1 cellular context compared by ENCODE assay signal in genomic region chr2:12168354-12169059, GRCh38.
TF ChIP-seq lines count a peak whose summit lies in the region.

No MANE protein-coding gene starts in this region.

TF ChIP-seq in K562, 482 proteins besides CTCF, POLR2A, EP300 and RAD21 (continued from another document):
- TF ChIP-seq, protein P1, sequence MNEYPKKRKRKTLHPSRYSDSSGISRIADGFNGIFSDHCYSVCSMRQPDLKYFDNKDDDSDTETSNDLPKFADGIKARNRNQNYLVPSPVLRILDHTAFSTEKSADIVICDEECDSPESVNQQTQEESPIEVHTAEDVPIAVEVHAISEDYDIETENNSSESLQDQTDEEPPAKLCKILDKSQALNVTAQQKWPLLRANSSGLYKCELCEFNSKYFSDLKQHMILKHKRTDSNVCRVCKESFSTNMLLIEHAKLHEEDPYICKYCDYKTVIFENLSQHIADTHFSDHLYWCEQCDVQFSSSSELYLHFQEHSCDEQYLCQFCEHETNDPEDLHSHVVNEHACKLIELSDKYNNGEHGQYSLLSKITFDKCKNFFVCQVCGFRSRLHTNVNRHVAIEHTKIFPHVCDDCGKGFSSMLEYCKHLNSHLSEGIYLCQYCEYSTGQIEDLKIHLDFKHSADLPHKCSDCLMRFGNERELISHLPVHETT (CRISPR knock-in tag; conservative IDR thresholded peaks at IDR 0.05 in 1 of 2, IDR thresholded peaks at IDR 0.05 in 1 of 2) = peak in 1 of 2 experiments; percentile 71; a peak in 2 of 4 replicates
- TF ChIP-seq IRF9 (tag; IDR thresholded peaks at IDR 0.05) (no peak), ZNF589 (CRISPR knock-in tag; IDR thresholded peaks at IDR 0.05; ENCODE audit: low read depth) (peak; percentile 68; the same call in 1 of the 2 replicates)
- TF ChIP-seq, protein P2, sequence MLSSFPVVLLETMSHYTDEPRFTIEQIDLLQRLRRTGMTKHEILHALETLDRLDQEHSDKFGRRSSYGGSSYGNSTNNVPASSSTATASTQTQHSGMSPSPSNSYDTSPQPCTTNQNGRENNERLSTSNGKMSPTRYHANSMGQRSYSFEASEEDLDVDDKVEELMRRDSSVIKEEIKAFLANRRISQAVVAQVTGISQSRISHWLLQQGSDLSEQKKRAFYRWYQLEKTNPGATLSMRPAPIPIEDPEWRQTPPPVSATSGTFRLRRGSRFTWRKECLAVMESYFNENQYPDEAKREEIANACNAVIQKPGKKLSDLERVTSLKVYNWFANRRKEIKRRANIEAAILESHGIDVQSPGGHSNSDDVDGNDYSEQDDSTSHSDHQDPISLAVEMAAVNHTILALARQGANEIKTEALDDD (IDR thresholded peaks at IDR 0.05) = peak; percentile 66
